ENCODE assay signal across 16 cellular contexts in the genomic region with DNA sequence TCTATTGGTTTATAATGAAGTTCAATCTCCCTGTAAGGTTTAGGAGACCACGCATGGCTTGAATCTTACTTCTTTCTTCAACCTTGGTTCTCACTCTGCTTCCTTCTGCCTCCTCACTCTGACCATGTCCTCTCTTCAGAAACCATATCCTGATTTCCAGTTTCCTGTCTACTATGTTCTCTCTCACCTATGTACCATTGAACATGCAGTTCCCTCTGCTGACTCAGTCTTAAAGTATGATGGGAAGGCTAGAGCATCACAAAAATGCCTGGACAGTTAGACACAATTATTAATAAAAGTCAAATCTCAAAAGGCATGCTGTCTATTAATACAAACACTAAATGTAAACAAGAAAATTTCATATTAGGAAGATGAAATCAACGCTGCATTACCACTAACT.
DNase-seq lines count a peak whose midpoint lies in the region; ATAC-seq, FAIRE-seq and TF ChIP-seq lines count a peak whose summit lies in the region.
"Had no signal": no experiment of that assay in that cellular context is flagged by ENCODE, and none has a peak within 500 bp of the region (broad histone marks: within the 10 kb centered on the region; RNA-seq: fewer than 3 reads in every experiment).

No MANE protein-coding gene starts in this region.

- H3K27ac ChIP-seq in keratinocyte (ENCODE audit: control insufficient read depth, insufficient read depth, low read length): no peak overlapping the region
- H3K27ac ChIP-seq: BLaER1 had no signal

- H3K9me3 ChIP-seq in keratinocyte (ENCODE audit: control insufficient read depth, low read depth, low read length): no peaks in the 10 kb centered on the region
- H3K9me3 ChIP-seq: BLaER1 had no signal

- H4K20me1 ChIP-seq in keratinocyte (ENCODE audit: control insufficient read depth, extremely low read depth, insufficient read depth, low read length): no peaks in the 10 kb centered on the region
- H4K20me1 ChIP-seq: BLaER1 had no signal

- H3K9ac ChIP-seq in keratinocyte (ENCODE audit: control insufficient read depth, extremely low read depth, insufficient read depth, low read length): no peak overlapping the region
- H3K9ac ChIP-seq: BLaER1 had no signal

- FAIRE-seq in keratinocyte (lab: Jason Lieb, UNC) (peak; percentile 51), urothelium cell line (lab: Jason Lieb, UNC) (no peak)
- FAIRE-seq: GM12878, GM19239, H1 had no signal

- no peaks in the 10 kb centered on the region for H3K36me3 ChIP-seq in keratinocyte (ENCODE audit: control insufficient read depth in 2 of 2, extremely low read depth in 1 of 2, insufficient read depth in 2 of 2, low read length in 2 of 2)
- H3K36me3 ChIP-seq: BLaER1 had no signal

- TF ChIP-seq CTCF in choroid plexus epithelial cell (conservative IDR thresholded peaks at IDR 0.05; ENCODE audit: low read depth, low read length) (no peak), keratinocyte (optimal IDR thresholded peaks at IDR 0.05 in 1 of 3, IDR thresholded peaks at IDR 0.05 in 1 of 3, conservative IDR thresholded peaks at IDR 0.05 in 1 of 3; ENCODE audit: extremely low read depth in 1 of 3, insufficient read depth in 2 of 3, low read length in 3 of 3) (no peak)

- H3K9me1 ChIP-seq in keratinocyte (ENCODE audit: control insufficient read depth, extremely low read depth, insufficient read depth, low read length): no peaks in the 10 kb centered on the region

- no peaks in the 10 kb centered on the region for H3K4me1 ChIP-seq in keratinocyte (ENCODE audit: control insufficient read depth, extremely low read depth, insufficient read depth, low read length)
- H3K4me1 ChIP-seq: BLaER1 had no signal

- ATAC-seq in HG03280 (IDR thresholded peaks at IDR 0.05; ENCODE audit: unreplicated experiment): no peak
- ATAC-seq: CD8-positive, alpha-beta T cell; GM12878 had no signal

- dilution Hi-C loops in keratinocyte (cut with MboI; ENCODE audit: extremely low pct_ligation_motif_present, low sequenced_read_pairs): no loop called here

- DNase-seq in HT1080 (ENCODE audit: low read depth) (peak; percentile 30), choroid plexus epithelial cell (ENCODE audit: low read depth) (peak; percentile 2), keratinocyte (ENCODE audit: low read depth, low spot score) (no peak), urothelium cell line (ENCODE audit: low spot score) (peak; percentile 16), epidermal melanocyte (ENCODE audit: insufficient read length, low spot score) (no peak), SIG-M5 (lab: John Stamatoyannopoulos, UW) (no peak)
- DNase-seq: 8988T; Calu3; CD8-positive, alpha-beta T cell; DMS79 treated with DMSO at 0.1 percent for 48 hours; H9 had no signal

- H3K27me3 ChIP-seq in keratinocyte (ENCODE audit: control insufficient read depth, extremely low read depth, insufficient read depth, low read length): no peaks in the 10 kb centered on the region
- H3K27me3 ChIP-seq: BLaER1 had no signal

- no peaks in the 10 kb centered on the region for H3K79me2 ChIP-seq in keratinocyte (ENCODE audit: control insufficient read depth, insufficient read depth, low read length)

- H3K4me2 ChIP-seq in keratinocyte (ENCODE audit: control insufficient read depth, extremely low read depth, insufficient read depth, low read depth, low read length): no peak overlapping the region
- H3K4me2 ChIP-seq: BLaER1 had no signal

- H3K4me3 ChIP-seq in choroid plexus epithelial cell (ENCODE audit: low read depth, low read length) (no peak overlapping the region), keratinocyte (ENCODE audit: control insufficient read depth in 2 of 3, extremely low read depth in 1 of 3, insufficient read depth in 2 of 3, low read depth in 1 of 3, low read length in 3 of 3) (no peak overlapping the region)
- H3K4me3 ChIP-seq: BLaER1, GM12878 had no signal

- peak overlapping the region; percentile 18 for H2AFZ ChIP-seq in keratinocyte (ENCODE audit: control insufficient read depth, low read length)

Comparison
In these comparisons a context has a peak if more than half of its experiments do, and no peak if none do; other contexts are left out.
1. DNase-seq: peak in HT1080 (single experiment), choroid plexus epithelial cell (single experiment) and urothelium cell line (single experiment); none in keratinocyte (single experiment), epidermal melanocyte (single experiment) and SIG-M5 (single experiment).